8 cellular contexts compared by ENCODE assay signal in the genomic region with DNA sequence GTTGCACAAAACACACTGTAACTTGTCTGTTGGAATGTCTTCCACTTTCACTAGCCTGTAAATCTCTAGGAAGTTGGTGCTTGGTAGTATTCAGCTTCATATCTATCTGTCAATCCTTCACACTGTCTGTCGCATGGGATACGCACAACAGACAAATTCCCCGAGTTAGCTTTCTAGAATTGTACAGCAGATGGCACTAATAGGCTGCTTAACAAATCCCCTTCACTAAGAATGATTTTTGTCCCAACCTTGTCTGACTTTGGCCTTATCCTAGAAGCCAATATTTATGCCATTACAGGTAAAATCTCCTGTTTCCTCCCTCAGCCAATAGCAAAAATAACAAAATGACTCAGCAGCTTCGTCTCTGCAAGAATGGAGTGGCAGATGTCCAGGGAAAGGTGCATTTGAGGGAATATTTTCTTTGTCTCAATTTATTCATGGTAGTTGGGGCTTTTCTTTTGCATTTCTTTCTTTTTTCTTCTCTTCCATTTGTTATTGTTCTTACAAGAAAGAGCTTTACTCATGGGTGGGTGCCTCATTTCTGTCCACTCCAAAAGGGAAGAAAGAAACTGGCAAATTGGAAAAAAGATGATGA. TPM values are rescaled to one million over a fixed set of nuclear protein-coding genes. Genes with fewer than 3 reads are reported as not detected.
DNase-seq lines count a peak whose midpoint lies in the region; ATAC-seq and TF ChIP-seq lines count a peak whose summit lies in the region.

No MANE protein-coding gene starts in this region.

- H3K27me3 ChIP-seq in RWPE2 (ENCODE audit: insufficient read depth, poor library complexity, severe bottlenecking): no peaks in the 10 kb centered on the region

- peak; percentile 69 for TF ChIP-seq CTCF in RWPE2 (IDR thresholded peaks at IDR 0.05; ENCODE audit: poor library complexity, severe bottlenecking)
- TF ChIP-seq CTCF in fibroblast of mammary gland (conservative IDR thresholded peaks at IDR 0.05; ENCODE audit: control insufficient read depth, insufficient read depth, low read depth, low read length): peak; percentile 48

- in situ Hi-C loops in Caki2 (cut with HindIII; ENCODE audit: low pct_unique_long_range_greater_than_20kb, low sequenced_read_pairs): no loop called here

- DNase-seq in Caki2 (ENCODE audit: low read depth): peak; percentile 22
- DNase-seq in HCEC 1CT: peak; percentile 19
- DNase-seq in RWPE2 (ENCODE audit: low spot score): no peak
- DNase-seq in fibroblast of mammary gland (ENCODE audit: low read depth): peak; percentile 62
- DNase-seq in renal cortical epithelial cell (ENCODE audit: low read depth): peak; percentile 71
- no peak for DNase-seq in stimulated activated CD4-positive, alpha-beta T cell treated with anti-CD3 and anti-CD28 coated beads, Interleukin-4, amount 100 ng/mL, for 1 hour
- no peak for DNase-seq in germinal center (ENCODE audit: low spot score)

- H3K4me3 ChIP-seq in RWPE2 (ENCODE audit: severe bottlenecking): no peak overlapping the region
- no peak overlapping the region for H3K4me3 ChIP-seq in fibroblast of mammary gland (ENCODE audit: control insufficient read depth, low read depth, low read length)

- peaks cover 5% of the 10 kb centered on the region for H3K4me1 ChIP-seq in RWPE2 (ENCODE audit: insufficient read depth, poor library complexity, severe bottlenecking)

- H3K27ac ChIP-seq in RWPE2 (ENCODE audit: poor library complexity, severe bottlenecking): peak overlapping the region; percentile 14

- ATAC-seq in RWPE2 (ENCODE audit: low read depth) (no peak), HG02870 (IDR thresholded peaks at IDR 0.05; ENCODE audit: unreplicated experiment) (no peak)

- no peaks in the 10 kb centered on the region; the same call in 1 of the 2 replicates for H3K36me3 ChIP-seq in RWPE2 (ENCODE audit: low read depth)

- no peaks in the 10 kb centered on the region for H3K9me3 ChIP-seq in RWPE2 (ENCODE audit: severe bottlenecking)

RNA-seq across cellular contexts. Expression of gene NUDT2, which starts 3.1 kb away (rescaled TPM):
- total RNA-seq in Caki2 (2014; rRNA removed; shearing (Covaris generic); ENCODE audit: low replicate concordance): 10.6 and 17.1 TPM in 2 replicates
- total RNA-seq in renal cortical epithelial cell: 14.5 and 27.4 TPM in 2 replicates

RNA-seq across cellular contexts. Expression of gene KIF24, which starts 3.4 kb away (rescaled TPM):
- total RNA-seq in Caki2 (2014; rRNA removed; shearing (Covaris generic); ENCODE audit: low replicate concordance): 1.5 and 4.8 TPM in 2 replicates
- total RNA-seq in renal cortical epithelial cell: 1.9 and 3.5 TPM in 2 replicates

RNA-seq across cellular contexts. Expression of gene MYORG, which starts 44.2 kb away (rescaled TPM):
- total RNA-seq in Caki2 (2014; rRNA removed; shearing (Covaris generic); ENCODE audit: low replicate concordance): 0.03 TPM in 1 of 2 replicates, not detected in the other
- total RNA-seq in renal cortical epithelial cell: 4.0 and 12.3 TPM in 2 replicates

Comparison
In these comparisons a context has a peak if more than half of its experiments do, and no peak if none do; other contexts are left out.
1. DNase-seq: peak in Caki2 (single experiment), HCEC 1CT (single experiment), fibroblast of mammary gland (single experiment) and renal cortical epithelial cell (single experiment); none in RWPE2 (single experiment), stimulated activated CD4-positive, alpha-beta T cell treated with anti-CD3 and anti-CD28 coated beads, Interleukin-4, amount 100 ng/mL, for 1 hour (single experiment) and germinal center (single experiment).